Comparison of ENCODE assay signal across 1 cellular context in the genomic region with DNA sequence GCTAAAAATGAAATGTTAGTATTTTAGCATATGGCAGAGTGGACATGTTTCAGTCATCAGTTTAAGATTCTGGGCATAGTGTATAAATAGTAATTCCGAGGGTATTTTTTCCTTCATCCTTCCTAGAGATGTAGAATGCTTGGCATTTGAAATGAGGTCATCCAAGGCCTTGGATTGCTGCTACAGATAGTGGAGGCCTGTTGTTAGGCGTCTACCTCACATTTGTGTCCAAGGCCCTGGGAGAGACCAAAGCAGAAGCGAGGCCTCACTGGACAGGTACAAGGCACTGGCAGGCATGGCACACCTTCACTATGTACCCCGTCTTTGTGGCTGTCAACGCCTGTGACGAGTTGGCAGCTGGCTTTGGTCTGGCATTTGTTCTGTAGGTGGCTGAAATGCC.
TF ChIP-seq lines count a peak whose summit lies in the region.

No MANE protein-coding gene starts in this region.

TF ChIP-seq in IMR-90, 13 proteins besides CTCF, POLR2A, EP300 and RAD21:
- TF ChIP-seq USF2 (IDR thresholded peaks at IDR 0.05; ENCODE audit: low read depth, low read length) (no peak), RCOR1 (IDR thresholded peaks at IDR 0.05; ENCODE audit: insufficient replicate concordance, low read length) (no peak), BHLHE40 (IDR thresholded peaks at IDR 0.05; ENCODE audit: low read depth, low read length) (no peak), CEBPB (IDR thresholded peaks at IDR 0.05; ENCODE audit: low read depth, low read length) (no peak), MAFK (IDR thresholded peaks at IDR 0.05; ENCODE audit: low read depth, low read length) (no peak), NFE2L2 (IDR thresholded peaks at IDR 0.05; ENCODE audit: low read depth, low read length) (no peak), MAZ (IDR thresholded peaks at IDR 0.05; ENCODE audit: borderline replicate concordance, low read depth, low read length) (no peak), CHD1 (IDR thresholded peaks at IDR 0.05; ENCODE audit: low read depth, low read length) (no peak), MXI1 (IDR thresholded peaks at IDR 0.05; ENCODE audit: borderline replicate concordance, low read depth, low read length) (no peak)
TF ChIP-seq in IMR-90: peak in this region for 0.
